Comparison of ENCODE assay signal across 8 cellular contexts in genomic region chr7:30225863-30226361, GRCh38. TPM values are rescaled to one million over a fixed set of nuclear protein-coding genes. Genes with fewer than 3 reads are reported as not detected.
DNase-seq lines count a peak whose midpoint lies in the region; ATAC-seq, FAIRE-seq and TF ChIP-seq lines count a peak whose summit lies in the region.

No MANE protein-coding gene starts in this region.

- H3K18ac ChIP-seq in H9 (ENCODE audit: insufficient read length, low read depth, low read length), result no peak overlapping the region

- H3K23ac ChIP-seq in H9 (ENCODE audit: insufficient read length, low read depth, low read length), result no peak overlapping the region

- no peak overlapping the region for H3K4ac ChIP-seq in H9 (ENCODE audit: low read depth, low read length)

- H2BK5ac ChIP-seq in H9 (ENCODE audit: insufficient read length, low read length), result no peak overlapping the region

- no peaks in the 10 kb centered on the region for H3K4me1 ChIP-seq in H9 (ENCODE audit: insufficient read depth, low read length)

- H3K4me2 ChIP-seq in H9 (ENCODE audit: insufficient read depth, insufficient read length, low read length), result no peak overlapping the region

- FAIRE-seq in urothelium cell line (lab: Jason Lieb, UNC), result peak; percentile 62

- peak; percentile 92 for DNase-seq in Daoy (ENCODE audit: low read depth)
- DNase-seq in HK-2 (ENCODE audit: unreplicated experiment), result peak; percentile 37
- DNase-seq in NOMO-1 (lab: John Stamatoyannopoulos, UW; ENCODE audit: unreplicated experiment in 2 of 2), result peak; percentile 92 to 98
- DNase-seq in middle frontal gyrus (ENCODE audit: extremely low spot score, low spot score), result peak; percentile 50
- peak; percentile 88 for DNase-seq in urothelium cell line (ENCODE audit: low spot score)
- DNase-seq in H9, result no peak

- H3T11ph ChIP-seq in H9 (ENCODE audit: low read length), result no peak overlapping the region

- no peaks in the 10 kb centered on the region for H3K9me3 ChIP-seq in H9 (ENCODE audit: control insufficient read depth, low read depth, low read length)

- WGBS in H9 (ENCODE audit: extremely low coverage, insufficient read length, low lambda C conversion rate), result no CpG with 5 or more reads among the region's 3 CpGs

- ATAC-seq in GM21381 (IDR thresholded peaks at IDR 0.05; ENCODE audit: unreplicated experiment), result peak; percentile 66

- H3K27me3 Mint-ChIP-seq in H9 (ENCODE audit: low read depth), result peaks cover 3% of the 10 kb centered on the region

- no peak overlapping the region for H3K56ac ChIP-seq in H9 (ENCODE audit: insufficient read length, low read depth, low read length)

- H4K5ac ChIP-seq in H9 (ENCODE audit: insufficient read length, low read depth, low read length), result no peak overlapping the region

- H4K91ac ChIP-seq in H9 (ENCODE audit: insufficient read length, low read depth, low read length), result no peak overlapping the region

- no peak overlapping the region for H3K4me3 Mint-ChIP-seq in H9

- H3K23me2 ChIP-seq in H9 (ENCODE audit: insufficient read length, low read depth, low read length, poor library complexity, severe bottlenecking), result no peaks in the 10 kb centered on the region

- no peaks in the 10 kb centered on the region for H3K36me3 Mint-ChIP-seq in H9 (ENCODE audit: insufficient read depth in 1 of 3, low read depth in 3 of 3)

- no peak overlapping the region for H2AK5ac ChIP-seq in H9 (ENCODE audit: insufficient read length, low read length)

- H4K20me1 ChIP-seq in H9 (ENCODE audit: control insufficient read depth, insufficient read depth, insufficient read length), result no peaks in the 10 kb centered on the region

- H3K14ac ChIP-seq in H9 (ENCODE audit: insufficient read depth, low read length), result no peak overlapping the region

- H2AFZ ChIP-seq in H9 (ENCODE audit: low read length), result no peak overlapping the region

- no peaks in the 10 kb centered on the region for H3K9me3 Mint-ChIP-seq in H9

- no peak for TF ChIP-seq CTCF in H9 (conservative IDR thresholded peaks at IDR 0.05)

- no peak overlapping the region for H2BK12ac ChIP-seq in H9 (ENCODE audit: insufficient read length, low read depth, low read length)

- no peak overlapping the region for H4K8ac ChIP-seq in H9 (replicated peaks; ENCODE audit: insufficient read length, low read depth, low read length)

- no peak overlapping the region for H2BK20ac ChIP-seq in H9 (ENCODE audit: low read depth, low read length, poor library complexity, severe bottlenecking)

- no peaks in the 10 kb centered on the region for H3K27me3 ChIP-seq in H9 (ENCODE audit: insufficient read depth, low read length)

- no peak overlapping the region for H3K9ac ChIP-seq in H9 (ENCODE audit: extremely low read depth, insufficient read length, low read length)

- peak overlapping the region; percentile 85 for H3K27ac ChIP-seq in cingulate gyrus (ENCODE audit: low read depth, low read length)
- no peak overlapping the region for H3K27ac ChIP-seq in H9 (ENCODE audit: insufficient read length, low read depth, low read length)

- H3K79me2 ChIP-seq in H9 (ENCODE audit: insufficient read depth, low read length), result no peaks in the 10 kb centered on the region

- no peaks in the 10 kb centered on the region for H3K79me1 ChIP-seq in H9 (ENCODE audit: insufficient read depth, low read depth, low read length, poor library complexity, severe bottlenecking)

- H2BK15ac ChIP-seq in H9 (ENCODE audit: low read depth, low read length), result no peak overlapping the region

- H3K4me1 Mint-ChIP-seq in H9, result peaks cover 5 to 9% of the 10 kb centered on the region in 2 experiments

- no peak overlapping the region for H2BK120ac ChIP-seq in H9 (ENCODE audit: low read depth, low read length, poor library complexity, severe bottlenecking)

- peak overlapping the region in 1 of 3 experiments; percentile 15; a peak in 2 of 7 replicates for H3K27ac Mint-ChIP-seq in H9

RNA-seq across cellular contexts. Expression of gene ZNRF2, which starts 58.5 kb away (rescaled TPM):
- total RNA-seq in Daoy (2014; rRNA removed; shearing (Covaris generic)), result 19.9 and 30.6 TPM in 2 replicates
- total RNA-seq in H9 (2021), result 16.5 and 17.1 TPM in 2 replicates
